22 cellular contexts compared by ENCODE assay signal in the genomic region with DNA sequence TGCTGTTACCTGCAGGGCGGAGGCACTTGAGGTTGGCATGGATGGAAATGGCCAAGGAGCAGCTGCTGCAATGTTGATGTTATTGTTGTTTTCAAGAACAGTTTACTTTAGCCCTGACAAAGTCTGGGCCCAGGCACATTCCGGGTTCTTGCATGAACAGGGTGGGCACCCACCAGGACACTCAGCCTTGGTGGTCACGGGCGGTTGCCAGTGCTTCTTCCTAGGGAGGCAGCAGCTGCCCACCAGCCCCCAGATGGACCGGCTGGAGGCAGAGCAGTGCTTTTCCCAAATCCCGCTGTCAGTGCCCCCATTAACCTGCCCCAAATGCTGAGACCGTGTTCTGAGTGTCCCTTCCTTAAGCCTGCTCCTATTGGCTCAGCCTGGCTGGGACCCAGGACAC. TPM values are rescaled to one million over a fixed set of nuclear protein-coding genes. Genes with fewer than 3 reads are reported as not detected.
"Had no signal": no experiment of that assay in that cellular context is flagged by ENCODE, and none has a peak within 500 bp of the region (broad histone marks: within the 10 kb centered on the region; RNA-seq: fewer than 3 reads in every experiment).

No MANE protein-coding gene starts in this region.

- H3K27ac ChIP-seq: esophagus muscularis mucosa, foreskin keratinocyte, right lobe of liver had no signal

- H3K4me1 ChIP-seq: foreskin keratinocyte, right lobe of liver, uterus had no signal

- DNase-seq: activated CD4-positive, alpha-beta memory T cell treated with anti-CD3 and anti-CD28 coated beads, Interleukin-2, amount 10 ng/mL, durations not matched to agents 7 days and 5 days; activated CD4-positive, alpha-beta T cell treated with anti-CD3 and anti-CD28 coated beads for 1 hour; activated CD4-positive, alpha-beta T cell treated with anti-CD3 and anti-CD28 coated beads, Interleukin-2, amount 10 ng/mL, durations not matched to agents 7 days and 5 days; activated CD8-positive, alpha-beta memory T cell treated with anti-CD3 and anti-CD28 coated beads, Interleukin-2, amount 50 U/mL, for 48 hours; activated naive CD8-positive, alpha-beta T cell treated with anti-CD3 and anti-CD28 coated beads, Interleukin-2, amount 50 U/mL, for 24 hours; activated T-cell treated with anti-CD3 and anti-CD28 coated beads, Interleukin-2, amount 50 U/mL, for 24 hours; amygdala; caudate nucleus; endodermal cell; midbrain; naive thymus-derived CD4-positive, alpha-beta T cell; right lobe of liver; small intestine; stimulated activated CD4-positive, alpha-beta T cell treated with anti-CD3 and anti-CD28 coated beads, Interleukin-4, amount 100 ng/mL, for 24 hours; T-helper 17 cell; T1000 had no signal

- H3K4me3 ChIP-seq: esophagus muscularis mucosa, right lobe of liver, thoracic aorta, uterus had no signal

- ATAC-seq: activated naive CD8-positive, alpha-beta T cell treated with anti-CD3 and anti-CD28 coated beads, Interleukin-2, amount 50 U/mL, for 24 hours; foreskin keratinocyte; left colon; naive thymus-derived CD4-positive, alpha-beta T cell; right lobe of liver; stimulated activated effector memory CD8-positive, alpha-beta T cell treated with anti-CD3 and anti-CD28 coated beads, Interleukin-12 subunit alpha, Interleukin-12 subunit beta, amount 100 ng/mL, for 72 hours; T-helper 17 cell had no signal

- H3K36me3 ChIP-seq: right lobe of liver, uterus had no signal

- H3K27me3 ChIP-seq: esophagus muscularis mucosa, foreskin keratinocyte, right lobe of liver, uterus had no signal

- H3K9me3 ChIP-seq: esophagus muscularis mucosa, right lobe of liver, thoracic aorta, uterus had no signal

RNA-seq across cellular contexts. Expression of a gene that starts 38.5 kb away (rescaled TPM):
- polyA plus RNA-seq: naive thymus-derived CD4-positive, alpha-beta T cell had no signal
